38 cellular contexts compared by ENCODE assay signal in genomic region chr3:80586338-80586737, GRCh38.
"Had no signal": no experiment of that assay in that cellular context is flagged by ENCODE, and none has a peak within 500 bp of the region (broad histone marks: within the 10 kb centered on the region; RNA-seq: fewer than 3 reads in every experiment).

No MANE protein-coding gene starts in this region.

- H3K4me1 Mint-ChIP-seq: activated B cell treated with CpG ODN at 0.5 μM for 24 hours; activated CD4-positive, alpha-beta T cell treated with anti-CD3 and anti-CD28 coated beads, Interleukin-2, amount 10 ng/mL, durations not matched to agents 24 days and 14 days; activated naive CD4-positive, alpha-beta T cell treated with anti-CD3 and anti-CD28 coated beads, Interleukin-2, amount 10 ng/mL, durations not matched to agents 7 days and 5 days; activated naive CD4-positive, alpha-beta T cell treated with anti-CD3 and anti-CD28 coated beads, Interleukin-2, amount 50 U/mL, for 24 hours; activated naive CD8-positive, alpha-beta T cell treated with anti-CD3 and anti-CD28 coated beads, Interleukin-2, amount 10 ng/mL, durations not matched to agents 7 days and 5 days; activated naive CD8-positive, alpha-beta T cell treated with anti-CD3 and anti-CD28 coated beads, Interleukin-2, amount 50 U/mL, for 24 hours; activated T-helper 17 cell treated with anti-CD3 and anti-CD28 coated beads, Interleukin-2, amount 50 U/mL, for 72 hours; brain; central memory CD8-positive, alpha-beta T cell had no signal

- H3K9me3 Mint-ChIP-seq: activated CD4-positive, alpha-beta memory T cell treated with anti-CD3 and anti-CD28 coated beads for 36 hours; activated CD4-positive, alpha-beta T cell treated with anti-CD3 and anti-CD28 coated beads, Interleukin-2, amount 10 ng/mL, durations not matched to agents 24 days and 14 days; activated naive CD4-positive, alpha-beta T cell treated with anti-CD3 and anti-CD28 coated beads, Interleukin-2, amount 50 U/mL, for 24 hours; activated naive CD8-positive, alpha-beta T cell treated with anti-CD3 and anti-CD28 coated beads, Interleukin-2, amount 10 ng/mL, durations not matched to agents 7 days and 5 days; activated T-helper 1 cell treated with anti-CD3 and anti-CD28 coated beads, Interleukin-12 subunit alpha, Interleukin-12 subunit beta, Interleukin-2, Interleukin-4 antibody, amounts not matched to agents 30 ng/mL and 10 ng/mL and 1 ng/mL, durations not matched to agents 14 hours and 24 hours and 36 hours; activated T-helper 17 cell treated with anti-CD3 and anti-CD28 coated beads, Interleukin-2, amount 50 U/mL, for 72 hours; central memory CD8-positive, alpha-beta T cell; T-helper 1 cell treated with Interleukin-12 subunit alpha and Interleukin-12 subunit beta and Interleukin-4 antibody, amounts not matched to agents 30 μg/mL and 1 μg/mL, for 36 hours had no signal

- H3K27ac ChIP-seq: cardiac muscle cell, VCaP had no signal

- H3K27me3 ChIP-seq: cardiac muscle cell had no signal

- H3K36me3 ChIP-seq: cardiac muscle cell had no signal

- ATAC-seq: activated CD8-positive, alpha-beta T cell treated with anti-CD3 and anti-CD28 coated beads for 36 hours; activated naive CD8-positive, alpha-beta T cell treated with anti-CD3 and anti-CD28 coated beads, Interleukin-2, amount 50 U/mL, for 24 hours; activated T-cell treated with anti-CD3 and anti-CD28 coated beads, Interleukin-2, amount 50 U/mL, for 4 hours; activated T-cell treated with anti-CD3 and anti-CD28 coated beads, Interleukin-2, amount 50 U/mL, for 72 hours; activated T-helper 17 cell treated with anti-CD3 and anti-CD28 coated beads, Interleukin-2, amount 50 U/mL, for 72 hours had no signal

- H3K4me3 ChIP-seq: cardiac muscle cell had no signal

- FAIRE-seq: bronchial epithelial cell, TTC549 had no signal

- H3K27ac Mint-ChIP-seq: activated B cell treated with CpG ODN at 0.5 μM for 24 hours; activated CD4-positive, alpha-beta memory T cell treated with anti-CD3 and anti-CD28 coated beads for 36 hours; activated CD4-positive, alpha-beta T cell treated with anti-CD3 and anti-CD28 coated beads, Interleukin-2, amount 10 ng/mL, durations not matched to agents 24 days and 14 days; activated CD8-positive, alpha-beta T cell treated with anti-CD3 and anti-CD28 coated beads for 36 hours; activated naive CD4-positive, alpha-beta T cell treated with anti-CD3 and anti-CD28 coated beads, Interleukin-2, amount 10 ng/mL, durations not matched to agents 7 days and 5 days; activated naive CD4-positive, alpha-beta T cell treated with anti-CD3 and anti-CD28 coated beads, Interleukin-2, amount 50 U/mL, for 24 hours; activated naive CD8-positive, alpha-beta T cell; activated naive CD8-positive, alpha-beta T cell treated with anti-CD3 and anti-CD28 coated beads, Interleukin-2, amount 10 ng/mL, durations not matched to agents 7 days and 5 days; activated naive CD8-positive, alpha-beta T cell treated with anti-CD3 and anti-CD28 coated beads, Interleukin-2, amount 50 U/mL, for 24 hours; activated T-cell treated with anti-CD3 and anti-CD28 coated beads, Interleukin-2, amount 50 U/mL, for 72 hours; activated T-helper 1 cell treated with anti-CD3 and anti-CD28 coated beads, Interleukin-12 subunit alpha, Interleukin-12 subunit beta, Interleukin-2, Interleukin-4 antibody, amounts not matched to agents 30 ng/mL and 10 ng/mL and 1 ng/mL, durations not matched to agents 14 hours and 24 hours and 36 hours; activated T-helper 17 cell treated with anti-CD3 and anti-CD28 coated beads, Interleukin-2, amount 50 U/mL, for 72 hours; brain; T-helper 1 cell treated with Interleukin-12 subunit alpha and Interleukin-12 subunit beta and Interleukin-4 antibody, amounts not matched to agents 30 μg/mL and 1 μg/mL, for 36 hours; T-helper 2 cell treated with Interferon-gamma antibody and Interleukin-4, amounts not matched to agents 5 μg/mL and 100 μg/mL, for 36 hours had no signal

- DNase-seq: activated B cell treated with CpG ODN at 0.5 μM for 24 hours; activated CD4-positive, alpha-beta memory T cell treated with anti-CD3 and anti-CD28 coated beads for 36 hours; activated CD4-positive, alpha-beta T cell treated with anti-CD3 and anti-CD28 coated beads for 4 hours; activated CD4-positive, alpha-beta T cell treated with anti-CD3 and anti-CD28 coated beads, Interleukin-2, amount 10 ng/mL, durations not matched to agents 24 days and 14 days; activated CD4-positive, alpha-beta T cell treated with anti-CD3 and anti-CD28 coated beads, Interleukin-2, amount 50 U/mL, for 1 hour; activated CD4-positive, alpha-beta T cell treated with anti-CD3 and anti-CD28 coated beads, Interleukin-2, amount 50 U/mL, for 4 hours; activated CD4-positive, CD25-positive, alpha-beta regulatory T cell treated with anti-CD3 and anti-CD28 coated beads, Interleukin-2, amount 50 U/mL, for 72 hours; activated CD8-positive, alpha-beta memory T cell treated with anti-CD3 and anti-CD28 coated beads, Interleukin-2, amount 50 U/mL, for 4 hours; activated CD8-positive, alpha-beta T cell treated with anti-CD3 and anti-CD28 coated beads for 36 hours; activated effector memory CD4-positive, alpha-beta T cell treated with anti-CD3 and anti-CD28 coated beads, Interleukin-2, amount 50 U/mL, for 16 hours; activated gamma-delta T cell treated with Interleukin-2 at 50 U/mL for 16 hours; activated naive CD4-positive, alpha-beta T cell treated with anti-CD3 and anti-CD28 coated beads, Interleukin-2, amount 10 ng/mL, durations not matched to agents 7 days and 5 days; activated naive CD4-positive, alpha-beta T cell treated with Interleukin-2 at 50 U/mL for 16 hours; activated naive CD8-positive, alpha-beta T cell treated with anti-CD3 and anti-CD28 coated beads, Interleukin-2, amount 10 ng/mL, durations not matched to agents 7 days and 5 days; activated naive CD8-positive, alpha-beta T cell treated with anti-CD3 and anti-CD28 coated beads, Interleukin-2, amount 50 U/mL, for 24 hours; activated T-cell treated with anti-CD3 and anti-CD28 coated beads for 4 hours; activated T-cell treated with anti-CD3 and anti-CD28 coated beads, Interleukin-2, amount 50 U/mL, for 1 hour; activated T-cell treated with anti-CD3 and anti-CD28 coated beads, Interleukin-2, amount 50 U/mL, for 4 hours; activated T-cell treated with anti-CD3 and anti-CD28 coated beads, Interleukin-2, amount 50 U/mL, for 72 hours; amygdala; anterior cingulate cortex; caudate nucleus; cerebellar nuclear complex; T-helper 1 cell; T-helper 2 cell; T-helper 9 cell had no signal

- H3K36me3 Mint-ChIP-seq: activated CD4-positive, alpha-beta memory T cell treated with anti-CD3 and anti-CD28 coated beads for 36 hours; activated naive CD4-positive, alpha-beta T cell treated with anti-CD3 and anti-CD28 coated beads, Interleukin-2, amount 10 ng/mL, durations not matched to agents 7 days and 5 days; activated naive CD4-positive, alpha-beta T cell treated with anti-CD3 and anti-CD28 coated beads, Interleukin-2, amount 50 U/mL, for 24 hours; activated naive CD8-positive, alpha-beta T cell; activated naive CD8-positive, alpha-beta T cell treated with anti-CD3 and anti-CD28 coated beads, Interleukin-2, amount 10 ng/mL, durations not matched to agents 7 days and 5 days; brain had no signal

- H3K27me3 Mint-ChIP-seq: activated B cell treated with CpG ODN at 0.5 μM for 24 hours; activated CD4-positive, alpha-beta memory T cell treated with anti-CD3 and anti-CD28 coated beads for 36 hours; activated CD4-positive, alpha-beta T cell treated with anti-CD3 and anti-CD28 coated beads, Interleukin-2, amount 10 ng/mL, durations not matched to agents 24 days and 14 days; activated CD8-positive, alpha-beta T cell treated with anti-CD3 and anti-CD28 coated beads for 36 hours; activated naive CD4-positive, alpha-beta T cell treated with anti-CD3 and anti-CD28 coated beads, Interleukin-2, amount 10 ng/mL, durations not matched to agents 7 days and 5 days; activated naive CD4-positive, alpha-beta T cell treated with anti-CD3 and anti-CD28 coated beads, Interleukin-2, amount 50 U/mL, for 24 hours; activated naive CD8-positive, alpha-beta T cell; activated naive CD8-positive, alpha-beta T cell treated with anti-CD3 and anti-CD28 coated beads, Interleukin-2, amount 10 ng/mL, durations not matched to agents 7 days and 5 days; activated naive CD8-positive, alpha-beta T cell treated with anti-CD3 and anti-CD28 coated beads, Interleukin-2, amount 50 U/mL, for 24 hours; activated T-helper 17 cell treated with anti-CD3 and anti-CD28 coated beads, Interleukin-2, amount 50 U/mL, for 72 hours; brain; central memory CD8-positive, alpha-beta T cell had no signal

- H3K4me3 Mint-ChIP-seq: activated B cell treated with CpG ODN at 0.5 μM for 24 hours; activated CD4-positive, alpha-beta memory T cell treated with anti-CD3 and anti-CD28 coated beads for 36 hours; activated CD4-positive, alpha-beta T cell treated with anti-CD3 and anti-CD28 coated beads, Interleukin-2, amount 10 ng/mL, durations not matched to agents 24 days and 14 days; activated CD8-positive, alpha-beta T cell treated with anti-CD3 and anti-CD28 coated beads for 36 hours; activated naive CD4-positive, alpha-beta T cell treated with anti-CD3 and anti-CD28 coated beads, Interleukin-2, amount 10 ng/mL, durations not matched to agents 7 days and 5 days; activated naive CD4-positive, alpha-beta T cell treated with anti-CD3 and anti-CD28 coated beads, Interleukin-2, amount 50 U/mL, for 24 hours; activated naive CD8-positive, alpha-beta T cell; activated naive CD8-positive, alpha-beta T cell treated with anti-CD3 and anti-CD28 coated beads, Interleukin-2, amount 10 ng/mL, durations not matched to agents 7 days and 5 days; activated naive CD8-positive, alpha-beta T cell treated with anti-CD3 and anti-CD28 coated beads, Interleukin-2, amount 50 U/mL, for 24 hours; activated T-cell treated with anti-CD3 and anti-CD28 coated beads, Interleukin-2, amount 50 U/mL, for 4 hours; activated T-cell treated with anti-CD3 and anti-CD28 coated beads, Interleukin-2, amount 50 U/mL, for 72 hours; activated T-helper 1 cell treated with anti-CD3 and anti-CD28 coated beads, Interleukin-12 subunit alpha, Interleukin-12 subunit beta, Interleukin-2, Interleukin-4 antibody, amounts not matched to agents 30 ng/mL and 10 ng/mL and 1 ng/mL, durations not matched to agents 14 hours and 24 hours and 36 hours; activated T-helper 17 cell treated with anti-CD3 and anti-CD28 coated beads, Interleukin-2, amount 50 U/mL, for 72 hours; brain; central memory CD8-positive, alpha-beta T cell; T-helper 1 cell treated with Interleukin-12 subunit alpha and Interleukin-12 subunit beta and Interleukin-4 antibody, amounts not matched to agents 30 μg/mL and 1 μg/mL, for 36 hours; T-helper 2 cell treated with Interferon-gamma antibody and Interleukin-4, amounts not matched to agents 5 μg/mL and 100 μg/mL, for 36 hours had no signal
